1 cellular context compared by ENCODE assay signal in genomic region chr2:98484121-98484557, GRCh38.
TF ChIP-seq lines count a peak whose summit lies in the region.

No MANE protein-coding gene starts in this region.

TF ChIP-seq in K562, 482 proteins besides CTCF, POLR2A, EP300 and RAD21 (continued from another document):
- peak; percentile 53; the same call in 1 of the 2 replicates for TF ChIP-seq USF1 (CRISPR knock-in tag; IDR thresholded peaks at IDR 0.05)
- no peak for TF ChIP-seq TRIM24 (IDR thresholded peaks at IDR 0.05)
- no peak for TF ChIP-seq CBFA2T3 (IDR thresholded peaks at IDR 0.05)
- no peak for TF ChIP-seq MED1 (CRISPR knock-in tag; IDR thresholded peaks at IDR 0.05; ENCODE audit: borderline replicate concordance)
- no peak for TF ChIP-seq KDM4B (IDR thresholded peaks at IDR 0.05; ENCODE audit: borderline replicate concordance in 2 of 2, low read depth in 1 of 2)
- no peak for TF ChIP-seq ZBTB33 (CRISPR knock-in tag; IDR thresholded peaks at IDR 0.05)
- no peak for TF ChIP-seq MYNN (IDR thresholded peaks at IDR 0.05)
- no peak for TF ChIP-seq MYNN (CRISPR knock-in tag; IDR thresholded peaks at IDR 0.05)
- no peak for TF ChIP-seq ZNF561 (CRISPR knock-in tag; conservative IDR thresholded peaks at IDR 0.05)
- TF ChIP-seq ZNF41 (CRISPR knock-in tag; conservative IDR thresholded peaks at IDR 0.05), result no peak
TF ChIP-seq in K562: peak in this region for 8.
